Comparison of ENCODE assay signal across 8 cellular contexts in genomic region chr11:118572075-118572913, GRCh38. TPM values are rescaled to one million over a fixed set of nuclear protein-coding genes. Genes with fewer than 3 reads are reported as not detected.
DNase-seq lines count a peak whose midpoint lies in the region; ATAC-seq, FAIRE-seq and TF ChIP-seq lines count a peak whose summit lies in the region.

Gene ARCN1 (plus strand): TSS chr11:118572409. CDS start chr11:118572548, 139 bp downstream.

- TF ChIP-seq CTCF in WTC11 (IDR thresholded peaks at IDR 0.05) (no peak), mammary epithelial cell (conservative IDR thresholded peaks at IDR 0.05 in 1 of 2, IDR thresholded peaks at IDR 0.05 in 1 of 2; ENCODE audit: extremely low read depth in 1 of 2, insufficient read depth in 1 of 2, low read depth in 1 of 2, low read length in 2 of 2) (no peak)

- H3K27me3 ChIP-seq in mammary epithelial cell (ENCODE audit: insufficient read depth, low read length), result no peaks in the 10 kb centered on the region
- no peaks in the 10 kb centered on the region for H3K27me3 ChIP-seq in small intestine (ENCODE audit: control insufficient read depth in 2 of 2, insufficient read depth in 2 of 2, low read length in 2 of 2)

- dilution Hi-C loops in mammary epithelial cell (cut with HindIII; ENCODE audit: low sequenced_read_pairs), result no loop called here

- peak within 1 kb of the TSS; percentile 80 for H3K4me2 ChIP-seq in mammary epithelial cell (ENCODE audit: insufficient read depth, low read depth, low read length)

- intact Hi-C loops in mammary epithelial cell (cut with micrococcal nuclease), result no loop called here

- H4K20me1 ChIP-seq in mammary epithelial cell (ENCODE audit: insufficient read depth, low read length), result no peaks in the 10 kb centered on the region

- POLR2A ChIA-PET in WTC11 (lab: Charles Lee), result interaction anchor here (1.5 kb wide), 1 partner anchor 63 kb away, joined by 8 read pairs; no protein-coding TSS in a partner anchor

- H3K4me3 ChIP-seq in mammary epithelial cell (replicated peaks in 1 of 3; ENCODE audit: insufficient read depth in 1 of 3, low read depth in 2 of 3, low read length in 3 of 3) (peak within 1 kb of the TSS; percentile 77 to 100 (median 80)), small intestine (ENCODE audit: low read depth in 1 of 2, low read length in 2 of 2) (peak within 1 kb of the TSS; percentile 99 to 100)

- in situ Hi-C loops in mammary epithelial cell (cut with MboI; ENCODE audit: low sequenced_read_pairs in 2 of 2), result no loop called here

- H3K27ac ChIP-seq in mammary epithelial cell (ENCODE audit: insufficient read depth, low read depth, low read length) (peak within 1 kb of the TSS; percentile 85), small intestine (ENCODE audit: low read depth in 1 of 2, low read length in 1 of 2) (peak within 1 kb of the TSS; percentile 96 to 99)

- peaks cover 21% of the 10 kb centered on the region for H3K4me1 Mint-ChIP-seq in WTC11

- no peaks in the 10 kb centered on the region; the same call in 1 of the 2 replicates for H3K36me3 Mint-ChIP-seq in WTC11

- H3K4me3 Mint-ChIP-seq in WTC11, result peak within 1 kb of the TSS; percentile 92

- H3K9me3 ChIP-seq in mammary epithelial cell (replicated peaks; ENCODE audit: insufficient read depth, low read length), result no peaks in the 10 kb centered on the region
- H3K9me3 ChIP-seq in small intestine (ENCODE audit: control insufficient read depth, low read depth), result no peaks in the 10 kb centered on the region

- peaks cover 1% of the 10 kb centered on the region for H3K36me3 ChIP-seq in mammary epithelial cell (ENCODE audit: insufficient read depth, low read length)
- H3K36me3 ChIP-seq in small intestine (ENCODE audit: control insufficient read depth in 2 of 2, insufficient read depth in 2 of 2, low read length in 2 of 2), result peaks cover 0 to 1% of the 10 kb centered on the region in 2 donors

- BruUV-seq in mammary epithelial cell (replicated peaks; lab: Mats Ljungman, UMichigan), result no TSS peak

- DNase-seq in NCI-H2171 treated with DMSO at 0.1 percent for 48 hours (lab: John Stamatoyannopoulos, UW) (peak; percentile 63), WTC11 (ENCODE audit: low spot score) (peak; percentile 79), mammary epithelial cell (peak; percentile 53), iPS-NIHi11 (ENCODE audit: low spot score) (peak; percentile 91), small intestine (peak; percentile 73)

- peak within 1 kb of the TSS; percentile 97 for H2AFZ ChIP-seq in mammary epithelial cell (ENCODE audit: low read depth, low read length)

- H3K9ac ChIP-seq in mammary epithelial cell (ENCODE audit: insufficient read depth, low read length), result peak within 1 kb of the TSS; percentile 83

- no peaks in the 10 kb centered on the region for H3K9me3 Mint-ChIP-seq in WTC11

- 3% methylated on average over 10 of the region's 52 CpGs for whole genome bisulfite sequencing in mammary epithelial cell (ENCODE audit: low coverage, missing lambda C conversion rate)
- whole genome bisulfite sequencing in small intestine, 3 donors, result 0% methylated on average over 49 to 52 of the region's 52 CpGs

- ATAC-seq in GM18498 (IDR thresholded peaks at IDR 0.05; ENCODE audit: unreplicated experiment) (peak; percentile 78), HG02943 (IDR thresholded peaks at IDR 0.05; ENCODE audit: low read depth, unreplicated experiment) (peak; percentile 63), WTC11 (peak; percentile 89), GM18858 (IDR thresholded peaks at IDR 0.05; ENCODE audit: unreplicated experiment) (no peak)

- CTCF ChIA-PET in WTC11 (lab: Charles Lee), result interaction anchor here (0.7 kb wide), 1 partner anchor 297 kb away, joined by 3 read pairs; no protein-coding TSS in a partner anchor
- CTCF ChIA-PET in mammary epithelial cell (lab: Charles Lee; ENCODE audit: low non-redundant PET), result interaction anchor here (0.6 kb wide), 1 partner anchor 49 kb away, joined by 7 read pairs; no protein-coding TSS in a partner anchor

- no peaks in the 10 kb centered on the region; the same call in 1 of the 2 replicates for H3K27me3 Mint-ChIP-seq in WTC11 (ENCODE audit: low read depth)

- H3K27ac Mint-ChIP-seq in WTC11, result peak within 1 kb of the TSS; percentile 89

- no peaks in the 10 kb centered on the region for H3K4me1 ChIP-seq in mammary epithelial cell (ENCODE audit: insufficient read depth, low read length)
- peaks cover 2 to 5% of the 10 kb centered on the region in 2 donors for H3K4me1 ChIP-seq in small intestine (ENCODE audit: control insufficient read depth in 2 of 2, insufficient read depth in 1 of 2, low read depth in 1 of 2, low read length in 1 of 2)

- FAIRE-seq in small intestine (lab: Jason Lieb, UNC), result no peak

- peaks cover 50% of the 10 kb centered on the region for H3K79me2 ChIP-seq in mammary epithelial cell (ENCODE audit: insufficient read depth, low read length)

TF ChIP-seq in WTC11, 78 proteins besides CTCF, POLR2A, EP300 and RAD21 (continues in another document):
- TF ChIP-seq IRF2 (CRISPR knock-in tag; IDR thresholded peaks at IDR 0.05; ENCODE audit: borderline replicate concordance, low read depth) (no peak), ZNF396 (CRISPR knock-in tag; IDR thresholded peaks at IDR 0.05; ENCODE audit: borderline replicate concordance) (no peak), OVOL2 (CRISPR knock-in tag; IDR thresholded peaks at IDR 0.05; ENCODE audit: borderline replicate concordance) (no peak), GRHL2 (CRISPR knock-in tag; IDR thresholded peaks at IDR 0.05; ENCODE audit: insufficient replicate concordance, severe bottlenecking) (no peak), ZNF121 (CRISPR knock-in tag; IDR thresholded peaks at IDR 0.05) (no peak), ZNF263 (CRISPR knock-in tag; IDR thresholded peaks at IDR 0.05; ENCODE audit: low read depth) (0 out of 2 replicates have a peak, but pooled peaks have one; percentile 33), ZMAT4 (CRISPR knock-in tag; IDR thresholded peaks at IDR 0.05) (no peak), NFE2L1 (CRISPR knock-in tag; IDR thresholded peaks at IDR 0.05) (no peak), ELF4 (CRISPR knock-in tag; IDR thresholded peaks at IDR 0.05; ENCODE audit: low read depth) (0 out of 2 replicates have a peak, but pooled peaks have one; percentile 51)
- TF ChIP-seq, protein P1, sequence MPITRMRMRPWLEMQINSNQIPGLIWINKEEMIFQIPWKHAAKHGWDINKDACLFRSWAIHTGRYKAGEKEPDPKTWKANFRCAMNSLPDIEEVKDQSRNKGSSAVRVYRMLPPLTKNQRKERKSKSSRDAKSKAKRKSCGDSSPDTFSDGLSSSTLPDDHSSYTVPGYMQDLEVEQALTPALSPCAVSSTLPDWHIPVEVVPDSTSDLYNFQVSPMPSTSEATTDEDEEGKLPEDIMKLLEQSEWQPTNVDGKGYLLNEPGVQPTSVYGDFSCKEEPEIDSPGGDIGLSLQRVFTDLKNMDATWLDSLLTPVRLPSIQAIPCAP (CRISPR knock-in tag; IDR thresholded peaks at IDR 0.05), result peak; percentile 39; the same call in 1 of the 2 replicates
- TF ChIP-seq, protein P2, sequence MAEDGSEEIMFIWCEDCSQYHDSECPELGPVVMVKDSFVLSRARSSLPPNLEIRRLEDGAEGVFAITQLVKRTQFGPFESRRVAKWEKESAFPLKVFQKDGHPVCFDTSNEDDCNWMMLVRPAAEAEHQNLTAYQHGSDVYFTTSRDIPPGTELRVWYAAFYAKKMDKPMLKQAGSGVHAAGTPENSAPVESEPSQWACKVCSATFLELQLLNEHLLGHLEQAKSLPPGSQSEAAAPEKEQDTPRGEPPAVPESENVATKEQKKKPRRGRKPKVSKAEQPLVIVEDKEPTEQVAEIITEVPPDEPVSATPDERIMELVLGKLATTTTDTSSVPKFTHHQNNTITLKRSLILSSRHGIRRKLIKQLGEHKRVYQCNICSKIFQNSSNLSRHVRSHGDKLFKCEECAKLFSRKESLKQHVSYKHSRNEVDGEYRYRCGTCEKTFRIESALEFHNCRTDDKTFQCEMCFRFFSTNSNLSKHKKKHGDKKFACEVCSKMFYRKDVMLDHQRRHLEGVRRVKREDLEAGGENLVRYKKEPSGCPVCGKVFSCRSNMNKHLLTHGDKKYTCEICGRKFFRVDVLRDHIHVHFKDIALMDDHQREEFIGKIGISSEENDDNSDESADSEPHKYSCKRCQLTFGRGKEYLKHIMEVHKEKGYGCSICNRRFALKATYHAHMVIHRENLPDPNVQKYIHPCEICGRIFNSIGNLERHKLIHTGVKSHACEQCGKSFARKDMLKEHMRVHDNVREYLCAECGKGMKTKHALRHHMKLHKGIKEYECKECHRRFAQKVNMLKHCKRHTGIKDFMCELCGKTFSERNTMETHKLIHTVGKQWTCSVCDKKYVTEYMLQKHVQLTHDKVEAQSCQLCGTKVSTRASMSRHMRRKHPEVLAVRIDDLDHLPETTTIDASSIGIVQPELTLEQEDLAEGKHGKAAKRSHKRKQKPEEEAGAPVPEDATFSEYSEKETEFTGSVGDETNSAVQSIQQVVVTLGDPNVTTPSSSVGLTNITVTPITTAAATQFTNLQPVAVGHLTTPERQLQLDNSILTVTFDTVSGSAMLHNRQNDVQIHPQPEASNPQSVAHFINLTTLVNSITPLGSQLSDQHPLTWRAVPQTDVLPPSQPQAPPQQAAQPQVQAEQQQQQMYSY (CRISPR knock-in tag; IDR thresholded peaks at IDR 0.05), result peak; percentile 15; the same call in 1 of the 2 replicates

RNA-seq across cellular contexts. Expression of gene ARCN1, which starts in this region (rescaled TPM):
- total RNA-seq in WTC11 (2021) (134 to 154 TPM (median 141 TPM) in 3 replicates), mammary epithelial cell (100 to 1,000 TPM; 115 to 155 TPM)
- polyA plus RNA-seq in mammary epithelial cell (181 TPM), small intestine (100 to 1,000 TPM in 2 of 3 donors, 10 to 100 TPM in 1; 79.7 to 125 (median 103) TPM)
- 114 TPM for polyA minus RNA-seq in mammary epithelial cell
